Comparison of ENCODE assay signal across 1 cellular context in the genomic region with DNA sequence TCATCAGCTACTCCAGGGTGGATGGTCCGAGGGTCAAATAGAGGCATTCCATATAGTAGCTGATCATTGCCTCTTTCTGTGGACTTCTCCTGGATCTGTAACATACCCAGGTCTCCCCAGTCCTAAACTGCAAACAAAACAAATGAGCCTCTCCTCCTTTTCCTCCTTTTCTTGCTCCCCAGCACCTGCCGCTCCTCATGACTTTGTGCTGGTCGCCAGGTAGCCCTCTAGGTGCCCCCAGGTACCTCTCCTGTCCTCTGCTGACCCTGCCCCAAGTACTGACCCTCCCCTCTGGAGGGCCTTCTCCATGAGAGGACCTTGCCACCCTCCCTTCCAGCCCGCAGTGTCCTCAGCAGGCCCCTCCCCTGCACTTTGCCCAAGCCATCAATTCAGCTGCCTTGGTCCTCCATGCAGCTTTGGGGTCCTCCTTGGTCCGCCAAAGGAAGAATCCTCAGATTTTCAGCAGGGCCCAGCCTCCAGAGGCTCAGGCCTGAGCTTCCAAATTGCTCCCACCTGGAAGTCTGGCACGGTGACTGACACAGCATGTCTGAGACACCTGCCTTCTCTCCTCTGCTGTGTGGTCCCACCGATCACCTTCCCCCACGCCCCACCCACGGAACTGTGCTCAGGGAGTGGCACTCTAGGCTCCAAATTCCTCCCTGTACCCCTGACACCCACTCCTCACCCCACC.
TF ChIP-seq lines count a peak whose summit lies in the region.

No MANE protein-coding gene starts in this region.

TF ChIP-seq in HepG2, 621 proteins besides CTCF, POLR2A, EP300 and RAD21 (continued from another document):
- TF ChIP-seq, protein P1, sequence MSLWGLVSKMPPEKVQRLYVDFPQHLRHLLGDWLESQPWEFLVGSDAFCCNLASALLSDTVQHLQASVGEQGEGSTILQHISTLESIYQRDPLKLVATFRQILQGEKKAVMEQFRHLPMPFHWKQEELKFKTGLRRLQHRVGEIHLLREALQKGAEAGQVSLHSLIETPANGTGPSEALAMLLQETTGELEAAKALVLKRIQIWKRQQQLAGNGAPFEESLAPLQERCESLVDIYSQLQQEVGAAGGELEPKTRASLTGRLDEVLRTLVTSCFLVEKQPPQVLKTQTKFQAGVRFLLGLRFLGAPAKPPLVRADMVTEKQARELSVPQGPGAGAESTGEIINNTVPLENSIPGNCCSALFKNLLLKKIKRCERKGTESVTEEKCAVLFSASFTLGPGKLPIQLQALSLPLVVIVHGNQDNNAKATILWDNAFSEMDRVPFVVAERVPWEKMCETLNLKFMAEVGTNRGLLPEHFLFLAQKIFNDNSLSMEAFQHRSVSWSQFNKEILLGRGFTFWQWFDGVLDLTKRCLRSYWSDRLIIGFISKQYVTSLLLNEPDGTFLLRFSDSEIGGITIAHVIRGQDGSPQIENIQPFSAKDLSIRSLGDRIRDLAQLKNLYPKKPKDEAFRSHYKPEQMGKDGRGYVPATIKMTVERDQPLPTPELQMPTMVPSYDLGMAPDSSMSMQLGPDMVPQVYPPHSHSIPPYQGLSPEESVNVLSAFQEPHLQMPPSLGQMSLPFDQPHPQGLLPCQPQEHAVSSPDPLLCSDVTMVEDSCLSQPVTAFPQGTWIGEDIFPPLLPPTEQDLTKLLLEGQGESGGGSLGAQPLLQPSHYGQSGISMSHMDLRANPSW (CRISPR knock-in tag; IDR thresholded peaks at IDR 0.05; ENCODE audit: borderline replicate concordance), result no peak
- no peak for TF ChIP-seq ZNF205 (CRISPR knock-in tag; IDR thresholded peaks at IDR 0.05)
- no peak for TF ChIP-seq ZMAT3 (CRISPR knock-in tag; conservative IDR thresholded peaks at IDR 0.05)
- no peak for TF ChIP-seq ZNF460 (CRISPR knock-in tag; IDR thresholded peaks at IDR 0.05; ENCODE audit: borderline replicate concordance)
- TF ChIP-seq, protein P2, sequence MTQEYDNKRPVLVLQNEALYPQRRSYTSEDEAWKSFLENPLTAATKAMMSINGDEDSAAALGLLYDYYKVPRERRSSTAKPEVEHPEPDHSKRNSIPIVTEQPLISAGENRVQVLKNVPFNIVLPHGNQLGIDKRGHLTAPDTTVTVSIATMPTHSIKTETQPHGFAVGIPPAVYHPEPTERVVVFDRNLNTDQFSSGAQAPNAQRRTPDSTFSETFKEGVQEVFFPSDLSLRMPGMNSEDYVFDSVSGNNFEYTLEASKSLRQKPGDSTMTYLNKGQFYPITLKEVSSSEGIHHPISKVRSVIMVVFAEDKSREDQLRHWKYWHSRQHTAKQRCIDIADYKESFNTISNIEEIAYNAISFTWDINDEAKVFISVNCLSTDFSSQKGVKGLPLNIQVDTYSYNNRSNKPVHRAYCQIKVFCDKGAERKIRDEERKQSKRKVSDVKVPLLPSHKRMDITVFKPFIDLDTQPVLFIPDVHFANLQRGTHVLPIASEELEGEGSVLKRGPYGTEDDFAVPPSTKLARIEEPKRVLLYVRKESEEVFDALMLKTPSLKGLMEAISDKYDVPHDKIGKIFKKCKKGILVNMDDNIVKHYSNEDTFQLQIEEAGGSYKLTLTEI (CRISPR knock-in tag; conservative IDR thresholded peaks at IDR 0.05), result no peak
